1 cellular context compared by ENCODE assay signal in genomic region chr7:138142583-138143201, GRCh38.
TF ChIP-seq lines count a peak whose summit lies in the region.

No MANE protein-coding gene starts in this region.

TF ChIP-seq in HepG2, 621 proteins besides CTCF, POLR2A, EP300 and RAD21 (continued from another document):
- TF ChIP-seq, protein P1, sequence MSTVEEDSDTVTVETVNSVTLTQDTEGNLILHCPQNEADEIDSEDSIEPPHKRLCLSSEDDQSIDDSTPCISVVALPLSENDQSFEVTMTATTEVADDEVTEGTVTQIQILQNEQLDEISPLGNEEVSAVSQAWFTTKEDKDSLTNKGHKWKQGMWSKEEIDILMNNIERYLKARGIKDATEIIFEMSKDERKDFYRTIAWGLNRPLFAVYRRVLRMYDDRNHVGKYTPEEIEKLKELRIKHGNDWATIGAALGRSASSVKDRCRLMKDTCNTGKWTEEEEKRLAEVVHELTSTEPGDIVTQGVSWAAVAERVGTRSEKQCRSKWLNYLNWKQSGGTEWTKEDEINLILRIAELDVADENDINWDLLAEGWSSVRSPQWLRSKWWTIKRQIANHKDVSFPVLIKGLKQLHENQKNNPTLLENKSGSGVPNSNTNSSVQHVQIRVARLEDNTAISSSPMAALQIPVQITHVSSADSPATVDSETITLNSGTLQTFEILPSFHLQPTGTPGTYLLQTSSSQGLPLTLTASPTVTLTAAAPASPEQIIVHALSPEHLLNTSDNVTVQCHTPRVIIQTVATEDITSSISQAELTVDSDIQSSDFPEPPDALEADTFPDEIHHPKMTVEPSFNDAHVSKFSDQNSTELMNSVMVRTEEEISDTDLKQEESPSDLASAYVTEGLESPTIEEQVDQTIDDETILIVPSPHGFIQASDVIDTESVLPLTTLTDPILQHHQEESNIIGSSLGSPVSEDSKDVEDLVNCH (CRISPR knock-in tag; IDR thresholded peaks at IDR 0.05): no peak
- TF ChIP-seq ZNF547 (CRISPR knock-in tag; IDR thresholded peaks at IDR 0.05): no peak
